17 cellular contexts compared by ENCODE assay signal in genomic region chrX:15059488-15059887, GRCh38.
DNase-seq lines count a peak whose midpoint lies in the region; TF ChIP-seq lines count a peak whose summit lies in the region.
"Had no signal": no experiment of that assay in that cellular context is flagged by ENCODE, and none has a peak within 500 bp of the region (broad histone marks: within the 10 kb centered on the region; RNA-seq: fewer than 3 reads in every experiment).

No MANE protein-coding gene starts in this region.

- peak; percentile 8 for DNase-seq in Caki2 (ENCODE audit: low read depth)
- peak; percentile 84 for DNase-seq in NCI-H526 treated with DMSO at 0.1 percent for 48 hours (lab: John Stamatoyannopoulos, UW)
- DNase-seq in endodermal cell, result no peak
- DNase-seq in retinal pigment epithelial cell (ENCODE audit: low read depth), result no peak
- DNase-seq in nucleus accumbens (lab: John Stamatoyannopoulos, UW), result no peak
- no peak for DNase-seq in NCI-H748 treated with DMSO at 0.1 percent for 48 hours (lab: John Stamatoyannopoulos, UW)
- DNase-seq in AML-193 (lab: John Stamatoyannopoulos, UW), result no peak
- DNase-seq: activated gamma-delta T cell, amygdala, DMS79 treated with DMSO at 0.1 percent for 48 hours, gastrocnemius medialis, left ventricle myocardium superior, NCI-H1048, WERI-Rb-1 had no signal

- H3K4me3 Mint-ChIP-seq in endodermal cell, result no peak overlapping the region

- peaks cover 17% of the 10 kb centered on the region for H3K9me3 ChIP-seq in endodermal cell (ENCODE audit: control insufficient read depth, low read length)
- H3K9me3 ChIP-seq: gastrocnemius medialis, thoracic aorta had no signal

- no peaks in the 10 kb centered on the region for H3K27me3 ChIP-seq in endodermal cell (ENCODE audit: control insufficient read depth, insufficient read depth, low read length, poor library complexity, severe bottlenecking)
- H3K27me3 ChIP-seq: gastrocnemius medialis had no signal

- no peak overlapping the region for H3K9ac ChIP-seq in endodermal cell (ENCODE audit: extremely low read depth, low read length, poor library complexity, severe bottlenecking)

- peaks cover 31% of the 10 kb centered on the region for H3K9me3 Mint-ChIP-seq in endodermal cell

- H3K27ac ChIP-seq in endodermal cell (ENCODE audit: low read depth, low read length), result no peak overlapping the region
- H3K27ac ChIP-seq: gastrocnemius medialis, HL-60, thoracic aorta, WERI-Rb-1 had no signal

- no peaks in the 10 kb centered on the region for H3K36me3 Mint-ChIP-seq in endodermal cell (ENCODE audit: low read depth)

- TF ChIP-seq CTCF in endodermal cell (conservative IDR thresholded peaks at IDR 0.05) (peak; percentile 16), retinal pigment epithelial cell (conservative IDR thresholded peaks at IDR 0.05; ENCODE audit: low read depth, low read length) (peak; percentile 9)

- H3K4me3 ChIP-seq in endodermal cell (ENCODE audit: low read length), result no peak overlapping the region
- H3K4me3 ChIP-seq in retinal pigment epithelial cell (ENCODE audit: low read length), result no peak overlapping the region
- H3K4me3 ChIP-seq: gastrocnemius medialis, K562, thoracic aorta had no signal

- WGBS in endodermal cell (ENCODE audit: insufficient coverage in 1 of 2, insufficient read length in 1 of 2), 2 experiments, result 90 to 100% methylated on average over 2 of the region's 2 CpGs

- peaks cover 25% of the 10 kb centered on the region for H3K4me1 Mint-ChIP-seq in endodermal cell

- H3K4me1 ChIP-seq in endodermal cell (ENCODE audit: control insufficient read depth, insufficient read depth, low read length), result no peaks in the 10 kb centered on the region
- H3K4me1 ChIP-seq: gastrocnemius medialis had no signal

- H3K27me3 Mint-ChIP-seq in endodermal cell (ENCODE audit: insufficient read depth), result no peaks in the 10 kb centered on the region

- in situ Hi-C loops in Caki2 (cut with HindIII; ENCODE audit: low pct_unique_long_range_greater_than_20kb, low sequenced_read_pairs), result no loop called here

- no peaks in the 10 kb centered on the region for H3K36me3 ChIP-seq in endodermal cell (ENCODE audit: control insufficient read depth, insufficient read depth, low read length)
- H3K36me3 ChIP-seq: gastrocnemius medialis, thoracic aorta, WERI-Rb-1 had no signal

- no peak overlapping the region for H3K27ac Mint-ChIP-seq in endodermal cell

Comparison
In these comparisons a context has a peak if more than half of its experiments do, and no peak if none do; other contexts are left out.
1. DNase-seq: peak in Caki2 (single experiment) and NCI-H526 treated with DMSO at 0.1 percent for 48 hours (single experiment); none in endodermal cell (single experiment), retinal pigment epithelial cell (single experiment), nucleus accumbens (0 of 56), NCI-H748 treated with DMSO at 0.1 percent for 48 hours (single experiment) and AML-193 (0 of 2).